Comparison of ENCODE assay signal across 9 cellular contexts in genomic region chr9:33023661-33024060, GRCh38. TPM values are rescaled to one million over a fixed set of nuclear protein-coding genes. Genes with fewer than 3 reads are reported as not detected.
A peak's percentile ranks its signal among the peaks of the same experiment; 100 is the strongest.
DNase-seq lines count a peak whose midpoint lies in the region; ATAC-seq and TF ChIP-seq lines count a peak whose summit lies in the region.
"Had no signal": no experiment of that assay in that cellular context is flagged by ENCODE, and none has a peak within 500 bp of the region (broad histone marks: within the 10 kb centered on the region; RNA-seq: fewer than 3 reads in every experiment).

No MANE protein-coding gene starts in this region.

- H3K27ac Mint-ChIP-seq in WTC11, result peak overlapping the region; percentile 85
- peak overlapping the region; percentile 91 for H3K27ac Mint-ChIP-seq in glutamatergic neuron (ENCODE audit: unreplicated experiment)

- H3K36me3 ChIP-seq in HAP-1 (replicated peaks), result peaks cover 38% of the 10 kb centered on the region

- H3K4me3 ChIP-seq in HAP-1 (peak overlapping the region; percentile 100), skin epidermis (peak overlapping the region in 6 of 7 experiments; percentile 84 to 99 (median 92))

- no peak for DNase-seq in HAP-1 (ENCODE audit: low spot score in 2 of 2)
- no peak for DNase-seq in WTC11 (ENCODE audit: low spot score)
- DNase-seq in glutamatergic neuron, result no peak
- DNase-seq in NCI-H1417 (lab: John Stamatoyannopoulos, UW), result no peak
- DNase-seq in putamen (ENCODE audit: low spot score), result no peak
- DNase-seq in activated gamma-delta T cell (lab: John Stamatoyannopoulos, UW), result no peak
- DNase-seq in activated CD4-positive, alpha-beta T cell treated with anti-CD3 and anti-CD28 coated beads for 4 hours, result no peak
- DNase-seq: NCI-H1417 treated with DMSO at 0.1 percent for 48 hours had no signal

- H3K27ac ChIP-seq in skin epidermis, result peak overlapping the region in 18 of 21 experiments; percentile 94 to 100 (median 99)

- H3K9me3 ChIP-seq in HAP-1, result no peaks in the 10 kb centered on the region

- CTCF ChIA-PET in WTC11 (lab: Charles Lee), result no interaction called here

- H3K4me3 Mint-ChIP-seq in WTC11, result peak overlapping the region; percentile 93
- H3K4me3 Mint-ChIP-seq in glutamatergic neuron (ENCODE audit: unreplicated experiment), result peak overlapping the region; percentile 91

- H3K27me3 Mint-ChIP-seq in WTC11 (ENCODE audit: low read depth) (no peaks in the 10 kb centered on the region), glutamatergic neuron (ENCODE audit: unreplicated experiment) (peaks cover 5% of the 10 kb centered on the region)

- H3K9me3 Mint-ChIP-seq in WTC11 (no peaks in the 10 kb centered on the region), glutamatergic neuron (ENCODE audit: unreplicated experiment) (peaks cover 11% of the 10 kb centered on the region)

- H3K4me1 Mint-ChIP-seq in WTC11, result peaks cover 32% of the 10 kb centered on the region
- H3K4me1 Mint-ChIP-seq in glutamatergic neuron (ENCODE audit: low read depth, unreplicated experiment), result peaks cover 9% of the 10 kb centered on the region

- TF ChIP-seq CTCF in WTC11 (IDR thresholded peaks at IDR 0.05) (no peak), glutamatergic neuron (IDR thresholded peaks at IDR 0.05; ENCODE audit: partially characterized antibody, unreplicated experiment) (no peak)

- H3K36me3 Mint-ChIP-seq in WTC11, result peaks cover 31% of the 10 kb centered on the region
- no peaks in the 10 kb centered on the region for H3K36me3 Mint-ChIP-seq in glutamatergic neuron (ENCODE audit: unreplicated experiment)

- H3K4me1 ChIP-seq in HAP-1, result peaks cover 16% of the 10 kb centered on the region

- in situ Hi-C loops in HAP-1 (cut with MboI; ENCODE audit: low sequenced_read_pairs), result no loop called here

- no peak for ATAC-seq in WTC11

- POLR2A ChIA-PET in WTC11 (lab: Charles Lee), result interaction anchor here (1.4 kb wide), 1 partner anchor 18 kb away, joined by 5 read pairs; no protein-coding TSS in a partner anchor

- no peaks in the 10 kb centered on the region for H3K27me3 ChIP-seq in HAP-1 (ENCODE audit: low read depth)

TF ChIP-seq in WTC11, 78 proteins besides CTCF, POLR2A, EP300 and RAD21:
- TF ChIP-seq OVOL2 (CRISPR knock-in tag; IDR thresholded peaks at IDR 0.05; ENCODE audit: borderline replicate concordance) (no peak), CREB1 (CRISPR knock-in tag; IDR thresholded peaks at IDR 0.05) (no peak), ZMAT4 (CRISPR knock-in tag; IDR thresholded peaks at IDR 0.05) (no peak), E2F1 (CRISPR knock-in tag; IDR thresholded peaks at IDR 0.05) (no peak), FOXJ3 (CRISPR knock-in tag; IDR thresholded peaks at IDR 0.05; ENCODE audit: borderline replicate concordance) (no peak), KAT7 (CRISPR knock-in tag; IDR thresholded peaks at IDR 0.05; ENCODE audit: borderline replicate concordance) (no peak), ZNF219 (CRISPR knock-in tag; IDR thresholded peaks at IDR 0.05; ENCODE audit: borderline replicate concordance) (no peak), FOXK1 (CRISPR knock-in tag; IDR thresholded peaks at IDR 0.05) (no peak), GRHL2 (CRISPR knock-in tag; IDR thresholded peaks at IDR 0.05; ENCODE audit: insufficient replicate concordance, severe bottlenecking) (no peak), MAX (CRISPR knock-in tag; IDR thresholded peaks at IDR 0.05) (no peak), ZNF138 (CRISPR knock-in tag; conservative IDR thresholded peaks at IDR 0.05) (no peak), ZBTB21 (CRISPR knock-in tag; IDR thresholded peaks at IDR 0.05; ENCODE audit: borderline replicate concordance) (no peak), PREB (CRISPR knock-in tag; IDR thresholded peaks at IDR 0.05; ENCODE audit: borderline replicate concordance) (no peak), NFE2L1 (CRISPR knock-in tag; IDR thresholded peaks at IDR 0.05) (no peak), CBFB (CRISPR knock-in tag; IDR thresholded peaks at IDR 0.05; ENCODE audit: low read depth) (no peak), HMGA2 (CRISPR knock-in tag; IDR thresholded peaks at IDR 0.05) (no peak), ATF1 (CRISPR knock-in tag; IDR thresholded peaks at IDR 0.05) (no peak), JUN (CRISPR knock-in tag; IDR thresholded peaks at IDR 0.05) (no peak)
- TF ChIP-seq, protein P1, sequence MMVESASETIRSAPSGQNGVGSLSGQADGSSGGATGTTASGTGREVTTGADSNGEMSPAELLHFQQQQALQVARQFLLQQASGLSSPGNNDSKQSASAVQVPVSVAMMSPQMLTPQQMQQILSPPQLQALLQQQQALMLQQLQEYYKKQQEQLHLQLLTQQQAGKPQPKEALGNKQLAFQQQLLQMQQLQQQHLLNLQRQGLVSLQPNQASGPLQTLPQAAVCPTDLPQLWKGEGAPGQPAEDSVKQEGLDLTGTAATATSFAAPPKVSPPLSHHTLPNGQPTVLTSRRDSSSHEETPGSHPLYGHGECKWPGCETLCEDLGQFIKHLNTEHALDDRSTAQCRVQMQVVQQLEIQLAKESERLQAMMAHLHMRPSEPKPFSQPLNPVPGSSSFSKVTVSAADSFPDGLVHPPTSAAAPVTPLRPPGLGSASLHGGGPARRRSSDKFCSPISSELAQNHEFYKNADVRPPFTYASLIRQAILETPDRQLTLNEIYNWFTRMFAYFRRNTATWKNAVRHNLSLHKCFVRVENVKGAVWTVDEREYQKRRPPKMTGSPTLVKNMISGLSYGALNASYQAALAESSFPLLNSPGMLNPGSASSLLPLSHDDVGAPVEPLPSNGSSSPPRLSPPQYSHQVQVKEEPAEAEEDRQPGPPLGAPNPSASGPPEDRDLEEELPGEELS (CRISPR knock-in tag; IDR thresholded peaks at IDR 0.05), result no peak
- TF ChIP-seq, protein P2, sequence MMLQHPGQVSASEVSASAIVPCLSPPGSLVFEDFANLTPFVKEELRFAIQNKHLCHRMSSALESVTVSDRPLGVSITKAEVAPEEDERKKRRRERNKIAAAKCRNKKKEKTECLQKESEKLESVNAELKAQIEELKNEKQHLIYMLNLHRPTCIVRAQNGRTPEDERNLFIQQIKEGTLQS (CRISPR knock-in tag; conservative IDR thresholded peaks at IDR 0.05), result no peak

RNA-seq across cellular contexts. Expression of gene DNAJA1, which starts 1.4 kb away (rescaled TPM):
- total RNA-seq in WTC11 (2021) (74.5 to 96.5 TPM (median 95.6 TPM) in 3 replicates), glutamatergic neuron (ENCODE audit: unreplicated experiment) (249 TPM)

RNA-seq across cellular contexts. Expression of gene APTX, which starts 22.2 kb away (rescaled TPM):
- total RNA-seq in WTC11 (2021) (36.7 to 40.0 TPM (median 39.0 TPM) in 3 replicates), glutamatergic neuron (ENCODE audit: unreplicated experiment) (41.9 TPM)

RNA-seq across cellular contexts. Expression of gene SMU1, which starts 52.8 kb away (rescaled TPM):
- total RNA-seq in WTC11 (2021), result 23.2 to 23.3 TPM (median 23.2 TPM) in 3 replicates
- total RNA-seq in glutamatergic neuron (ENCODE audit: unreplicated experiment), result 19.6 TPM
